ENCODE assay signal across 1 cellular context in genomic region chr3:138329127-138329983, GRCh38.
TF ChIP-seq lines count a peak whose summit lies in the region.

A gene with protein sequence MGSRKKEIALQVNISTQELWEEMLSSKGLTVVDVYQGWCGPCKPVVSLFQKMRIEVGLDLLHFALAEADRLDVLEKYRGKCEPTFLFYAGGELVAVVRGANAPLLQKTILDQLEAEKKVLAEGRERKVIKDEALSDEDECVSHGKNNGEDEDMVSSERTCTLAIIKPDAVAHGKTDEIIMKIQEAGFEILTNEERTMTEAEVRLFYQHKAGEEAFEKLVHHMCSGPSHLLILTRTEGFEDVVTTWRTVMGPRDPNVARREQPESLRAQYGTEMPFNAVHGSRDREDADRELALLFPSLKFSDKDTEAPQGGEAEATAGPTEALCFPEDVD (minus strand): TSS chr3:138329851. CDS start chr3:138329335, 516 bp downstream.

TF ChIP-seq in HEK293, 187 proteins besides CTCF, POLR2A, EP300 and RAD21 (continued from another document and continues in another):
- TF ChIP-seq, protein P1, sequence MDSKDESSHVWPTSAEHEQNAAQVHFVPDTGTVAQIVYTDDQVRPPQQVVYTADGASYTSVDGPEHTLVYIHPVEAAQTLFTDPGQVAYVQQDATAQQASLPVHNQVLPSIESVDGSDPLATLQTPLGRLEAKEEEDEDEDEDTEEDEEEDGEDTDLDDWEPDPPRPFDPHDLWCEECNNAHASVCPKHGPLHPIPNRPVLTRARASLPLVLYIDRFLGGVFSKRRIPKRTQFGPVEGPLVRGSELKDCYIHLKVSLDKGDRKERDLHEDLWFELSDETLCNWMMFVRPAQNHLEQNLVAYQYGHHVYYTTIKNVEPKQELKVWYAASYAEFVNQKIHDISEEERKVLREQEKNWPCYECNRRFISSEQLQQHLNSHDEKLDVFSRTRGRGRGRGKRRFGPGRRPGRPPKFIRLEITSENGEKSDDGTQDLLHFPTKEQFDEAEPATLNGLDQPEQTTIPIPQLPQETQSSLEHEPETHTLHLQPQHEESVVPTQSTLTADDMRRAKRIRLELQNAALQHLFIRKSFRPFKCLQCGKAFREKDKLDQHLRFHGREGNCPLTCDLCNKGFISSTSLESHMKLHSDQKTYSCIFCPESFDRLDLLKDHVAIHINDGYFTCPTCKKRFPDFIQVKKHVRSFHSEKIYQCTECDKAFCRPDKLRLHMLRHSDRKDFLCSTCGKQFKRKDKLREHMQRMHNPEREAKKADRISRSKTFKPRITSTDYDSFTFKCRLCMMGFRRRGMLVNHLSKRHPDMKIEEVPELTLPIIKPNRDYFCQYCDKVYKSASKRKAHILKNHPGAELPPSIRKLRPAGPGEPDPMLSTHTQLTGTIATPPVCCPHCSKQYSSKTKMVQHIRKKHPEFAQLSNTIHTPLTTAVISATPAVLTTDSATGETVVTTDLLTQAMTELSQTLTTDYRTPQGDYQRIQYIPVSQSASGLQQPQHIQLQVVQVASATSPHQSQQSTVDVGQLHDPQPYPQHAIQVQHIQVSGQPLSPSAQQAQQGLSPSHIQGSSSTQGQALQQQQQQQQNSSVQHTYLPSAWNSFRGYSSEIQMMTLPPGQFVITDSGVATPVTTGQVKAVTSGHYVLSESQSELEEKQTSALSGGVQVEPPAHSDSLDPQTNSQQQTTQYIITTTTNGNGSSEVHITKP (tag by site-specific recombination; IDR thresholded peaks at IDR 0.05) = no peak; the same call in 1 of the 2 replicates
- TF ChIP-seq YY1 (tag by site-specific recombination; IDR thresholded peaks at IDR 0.05) = no peak
- TF ChIP-seq ZNF501 (tag by site-specific recombination; IDR thresholded peaks at IDR 0.05) = no peak
- no peak for TF ChIP-seq ZNF580 (tag by site-specific recombination; IDR thresholded peaks at IDR 0.05)
- TF ChIP-seq ZNF2 (tag by site-specific recombination; IDR thresholded peaks at IDR 0.05) = peak; percentile 25; the same call in 1 of the 2 replicates
- TF ChIP-seq ZNF280C (tag by site-specific recombination; IDR thresholded peaks at IDR 0.05) = no peak
- no peak for TF ChIP-seq ZNF560 (tag by site-specific recombination; IDR thresholded peaks at IDR 0.05; ENCODE audit: borderline replicate concordance)
- peak; percentile 68 for TF ChIP-seq ZNF677 (tag by site-specific recombination; IDR thresholded peaks at IDR 0.05)
- peak; percentile 14; the same call in 1 of the 2 replicates for TF ChIP-seq ZBTB8A (tag by site-specific recombination; IDR thresholded peaks at IDR 0.05)
- TF ChIP-seq ZNF16 (tag by site-specific recombination; IDR thresholded peaks at IDR 0.05; ENCODE audit: low read depth) = no peak
- no peak for TF ChIP-seq IKZF3 (tag by site-specific recombination; IDR thresholded peaks at IDR 0.05)
- TF ChIP-seq ZNF548 (tag by site-specific recombination; IDR thresholded peaks at IDR 0.05) = no peak
- TF ChIP-seq ZNF266 (tag by site-specific recombination; IDR thresholded peaks at IDR 0.05; ENCODE audit: low read depth) = no peak
- no peak for TF ChIP-seq ZNF747 (tag by site-specific recombination; IDR thresholded peaks at IDR 0.05)
- TF ChIP-seq SP2 (tag by site-specific recombination; IDR thresholded peaks at IDR 0.05) = peak; percentile 33
- no peak for TF ChIP-seq ZNF791 (tag by site-specific recombination; IDR thresholded peaks at IDR 0.05)
- no peak for TF ChIP-seq RBAK (tag by site-specific recombination; IDR thresholded peaks at IDR 0.05)
- TF ChIP-seq ZNF768 (tag by site-specific recombination; IDR thresholded peaks at IDR 0.05) = no peak
- TF ChIP-seq ZNF544 (tag by site-specific recombination; IDR thresholded peaks at IDR 0.05) = no peak
- no peak for TF ChIP-seq ZNF645 (tag by site-specific recombination; IDR thresholded peaks at IDR 0.05)
- TF ChIP-seq ZNF530 (tag by site-specific recombination; IDR thresholded peaks at IDR 0.05; ENCODE audit: low read depth) = no peak
- TF ChIP-seq ZFHX2 (tag by site-specific recombination; conservative IDR thresholded peaks at IDR 0.05) = no peak
- no peak for TF ChIP-seq KLF17 (tag by site-specific recombination; IDR thresholded peaks at IDR 0.05)
- no peak for TF ChIP-seq KLF1 (tag by site-specific recombination; IDR thresholded peaks at IDR 0.05)
- TF ChIP-seq AEBP2 (tag by site-specific recombination; IDR thresholded peaks at IDR 0.05; ENCODE audit: borderline replicate concordance) = no peak
- no peak for TF ChIP-seq ZNF37A (tag by site-specific recombination; IDR thresholded peaks at IDR 0.05)
- TF ChIP-seq PBX3 (CRISPR knock-in tag; IDR thresholded peaks at IDR 0.05) = no peak
- no peak for TF ChIP-seq ZFP3 (tag by site-specific recombination; IDR thresholded peaks at IDR 0.05; ENCODE audit: low read depth)
- TF ChIP-seq ZNF626 (tag by site-specific recombination; IDR thresholded peaks at IDR 0.05) = no peak
- no peak for TF ChIP-seq ZBTB17 (tag by site-specific recombination; IDR thresholded peaks at IDR 0.05)
- TF ChIP-seq SALL2 (tag by site-specific recombination; IDR thresholded peaks at IDR 0.05; ENCODE audit: borderline replicate concordance) = no peak
- TF ChIP-seq ZNF600 (tag by site-specific recombination; IDR thresholded peaks at IDR 0.05) = peak; percentile 76
- TF ChIP-seq ZNF174 (tag by site-specific recombination; IDR thresholded peaks at IDR 0.05) = no peak
- TF ChIP-seq ZNF214 (tag by site-specific recombination; IDR thresholded peaks at IDR 0.05; ENCODE audit: borderline replicate concordance) = no peak
- no peak for TF ChIP-seq ZFP69B (tag by site-specific recombination; IDR thresholded peaks at IDR 0.05)
- no peak for TF ChIP-seq PRDM2 (tag by site-specific recombination; IDR thresholded peaks at IDR 0.05; ENCODE audit: borderline replicate concordance)
- no peak for TF ChIP-seq ZNF202 (tag by site-specific recombination; IDR thresholded peaks at IDR 0.05; ENCODE audit: borderline replicate concordance)
- no peak for TF ChIP-seq ZNF529 (tag by site-specific recombination; IDR thresholded peaks at IDR 0.05; ENCODE audit: insufficient replicate concordance)
- TF ChIP-seq ZNF114 (tag by site-specific recombination; IDR thresholded peaks at IDR 0.05) = no peak
- TF ChIP-seq ZBTB49 (tag by site-specific recombination; IDR thresholded peaks at IDR 0.05; ENCODE audit: low read depth) = no peak
- no peak for TF ChIP-seq ZNF658 (tag by site-specific recombination; IDR thresholded peaks at IDR 0.05)
- TF ChIP-seq ZNF777 (tag by site-specific recombination; IDR thresholded peaks at IDR 0.05; ENCODE audit: borderline replicate concordance) = 0 out of 2 replicates have a peak, but pooled peaks have one; percentile 49
